8 cellular contexts compared by ENCODE assay signal in genomic region chr22:38706885-38707180, GRCh38. TPM values are rescaled to one million over a fixed set of nuclear protein-coding genes. Genes with fewer than 3 reads are reported as not detected.
DNase-seq lines count a peak whose midpoint lies in the region; ATAC-seq and TF ChIP-seq lines count a peak whose summit lies in the region.

No MANE protein-coding gene starts in this region.

- H3K27me3 Mint-ChIP-seq in T-cell, result no peaks in the 10 kb centered on the region

- H3K9me3 Mint-ChIP-seq in T-cell, result no peaks in the 10 kb centered on the region

- POLR2A ChIA-PET in T-cell (lab: Charles Lee), result interaction anchor here in 1 of 2 donors (0.6 to 1.9 kb wide), 2 partner anchors 25 to 40 kb away, joined by 3 to 7 read pairs; partner anchors contain the start of gene TOMM22

- in situ Hi-C loops in gastrocnemius medialis (cut with MboI; ENCODE audit: low sequenced_read_pairs in 4 of 4), result no loop called here

- H3K4me3 ChIP-seq in GM12864 (ENCODE audit: low read depth, low read length) (peak overlapping the region; percentile 81), fibroblast of villous mesenchyme (ENCODE audit: low read depth, low read length) (peak overlapping the region; percentile 83), gastrocnemius medialis (peak overlapping the region; percentile 75 to 100 (median 90))

- H3K9me3 ChIP-seq in gastrocnemius medialis, result no peaks in the 10 kb centered on the region

- peak overlapping the region; percentile 81 to 83 for H3K27ac Mint-ChIP-seq in T-cell

- DNase-seq in GM12864 (ENCODE audit: low read depth) (no peak), T-cell (no peak), fibroblast of villous mesenchyme (ENCODE audit: low read depth) (peak; percentile 43), gastrocnemius medialis (no peak), hypothalamus (lab: John Stamatoyannopoulos, UW) (no peak), NCI-H524 treated with DMSO at 0.1 percent for 48 hours (lab: John Stamatoyannopoulos, UW) (no peak), DMS 273 (lab: John Stamatoyannopoulos, UW; ENCODE audit: unreplicated experiment) (no peak)

- no peak for TF ChIP-seq CTCF in GM12864 (IDR thresholded peaks at IDR 0.05; ENCODE audit: low read depth, low read length, missing control alignments)
- no peak for TF ChIP-seq CTCF in fibroblast of villous mesenchyme (IDR thresholded peaks at IDR 0.05; ENCODE audit: insufficient read depth, low read depth, low read length)
- no peak for TF ChIP-seq CTCF in gastrocnemius medialis (IDR thresholded peaks at IDR 0.05 in 4 of 5, conservative IDR thresholded peaks at IDR 0.05 in 1 of 5)

- H3K36me3 ChIP-seq in gastrocnemius medialis, result peaks cover 0 to 9% of the 10 kb centered on the region in 2 donors

- H3K4me3 Mint-ChIP-seq in T-cell, result peak overlapping the region; percentile 89 to 90 (median 90)

- peaks cover 34 to 35% of the 10 kb centered on the region in 2 donors for H3K4me1 ChIP-seq in gastrocnemius medialis

- no peaks in the 10 kb centered on the region for H3K27me3 ChIP-seq in gastrocnemius medialis

- TF ChIP-seq POLR2A in gastrocnemius medialis (IDR thresholded peaks at IDR 0.05), result no peak

- H3K27ac ChIP-seq in gastrocnemius medialis, result peak overlapping the region; percentile 92 to 100 (median 97)

- CTCF ChIA-PET in T-cell (lab: Charles Lee), result interaction anchor here (1.2 to 3.6 kb wide), 2 partner anchors 25 kb away, joined by 3 to 17 read pairs; partner anchors contain the start of gene TOMM22 (in 2 of the 2)

- intact Hi-C loops in gastrocnemius medialis (cut with DNase I; ENCODE audit: low total_unique reads), result loop anchor here (1.0 to 10.0 kb wide), 6 partner anchors 27 to 642 kb away; partner anchors contain the start of genes CBX6 and CSNK1E

- H3K4me1 Mint-ChIP-seq in T-cell, result peaks cover 56 to 61% (median 59%) of the 10 kb centered on the region in 3 donors

- peaks cover 27% of the 10 kb centered on the region for H3K36me3 Mint-ChIP-seq in T-cell

- ATAC-seq in T-cell (replicated peaks in 1 of 4) (no peak), gastrocnemius medialis (no peak), HG02798 (IDR thresholded peaks at IDR 0.05; ENCODE audit: poor library complexity, unreplicated experiment) (no peak)

RNA-seq across cellular contexts. Expression of gene GTPBP1, which starts 1.1 kb away (rescaled TPM):
- total RNA-seq in T-cell (100 to 1,000 TPM in 2 of 5 donors, 10 to 100 TPM in 3; 79.1 to 229 (median 83.3) TPM), fibroblast of villous mesenchyme (31.2 and 35.4 TPM in 2 replicates), gastrocnemius medialis (100 to 1,000 TPM in 1 of 4 donors, 10 to 100 TPM in 3; 27.7 to 124 (median 36.0) TPM)

RNA-seq across cellular contexts. Expression of gene JOSD1, which starts 6.1 kb away (rescaled TPM):
- total RNA-seq in T-cell (100 to 1,000 TPM in 2 of 5 donors, 10 to 100 TPM in 3; 78.4 to 164 (median 83.5) TPM), fibroblast of villous mesenchyme (53.5 and 62.2 TPM in 2 replicates), gastrocnemius medialis (10 to 100 TPM; 25.1 to 50.5 (median 42.4) TPM)

RNA-seq across cellular contexts. Expression of gene TOMM22, which starts 25.1 kb away (rescaled TPM):
- total RNA-seq in T-cell (10 to 100 TPM; 52.4 to 58.1 (median 53.3) TPM), fibroblast of villous mesenchyme (60.6 and 88.9 TPM in 2 replicates), gastrocnemius medialis (10 to 100 TPM; 37.1 to 47.1 (median 46.3) TPM)

RNA-seq across cellular contexts. Expression of gene SUN2, which starts 49.0 kb away (rescaled TPM):
- total RNA-seq in T-cell, result 1,000 to 10,000 TPM in 2 of 5 donors, 100 to 1,000 TPM in 3; 526 to 1,075 (median 979) TPM
- total RNA-seq in fibroblast of villous mesenchyme, result 64.3 and 99.9 TPM in 2 replicates
- 100 to 1,000 TPM; 177 to 423 (median 312) TPM for total RNA-seq in gastrocnemius medialis

RNA-seq across cellular contexts. Expression of gene CBY1, which starts 50.4 kb away (rescaled TPM):
- total RNA-seq in T-cell (10 to 100 TPM; 10.3 to 32.0 (median 27.8) TPM), fibroblast of villous mesenchyme (12.2 and 20.7 TPM in 2 replicates), gastrocnemius medialis (10 to 100 TPM in 2 of 4 donors, 1 to 10 TPM in 2; 8.0 to 15.7 (median 12.6) TPM)
